In genomic region chr12:13968281-13968680, GRCh38 we compare ENCODE assay signal across 27 cellular contexts. TPM values are rescaled to one million over a fixed set of nuclear protein-coding genes. Genes with fewer than 3 reads are reported as not detected.
"Had no signal": no experiment of that assay in that cellular context is flagged by ENCODE, and none has a peak within 500 bp of the region (broad histone marks: within the 10 kb centered on the region; RNA-seq: fewer than 3 reads in every experiment).

No MANE protein-coding gene starts in this region.

- ATAC-seq: stimulated activated memory B cell treated with anti-CD40 and anti-IgM and Interleukin-4, amounts not matched to agents 10 μg/mL and 1 μg/mL and 100 μg/mL, for 72 hours; stimulated activated naive B cell treated with anti-CD40 and anti-IgM and Interleukin-4, amounts not matched to agents 10 μg/mL and 1 μg/mL and 100 μg/mL, for 72 hours; stimulated activated naive CD8-positive, alpha-beta T cell treated with anti-CD3 and anti-CD28 coated beads, Interleukin-15, amount 100 ng/mL, for 72 hours; stimulated activated naive CD8-positive, alpha-beta T cell treated with anti-CD3 and anti-CD28 coated beads, Interleukin-15, Interleukin-2, amounts not matched to agents 100 U/mL and 50 U/mL, for 24 hours; upper lobe of right lung had no signal

- H3K27ac Mint-ChIP-seq: stimulated activated memory B cell treated with anti-CD40 and anti-IgM and Interleukin-4, amounts not matched to agents 10 μg/mL and 1 μg/mL and 100 μg/mL, for 72 hours; stimulated activated naive B cell treated with anti-CD40 and anti-IgM and Interleukin-4, amounts not matched to agents 10 μg/mL and 1 μg/mL and 100 μg/mL, for 72 hours; stimulated activated naive CD8-positive, alpha-beta T cell treated with anti-CD3 and anti-CD28 coated beads, Interleukin-15, amount 100 ng/mL, for 72 hours; stimulated activated naive CD8-positive, alpha-beta T cell treated with anti-CD3 and anti-CD28 coated beads, Interleukin-15, Interleukin-2, amounts not matched to agents 100 ng/mL and 50 ng/mL, for 24 hours; type B pancreatic cell had no signal

- H3K4me3 ChIP-seq: stomach, suprapubic skin, testis, thoracic aorta, thyroid gland, tibial artery, tibial nerve, transverse colon, upper lobe of left lung, upper lobe of right lung, uterus, vagina had no signal

- H3K4me3 Mint-ChIP-seq: stimulated activated memory B cell treated with anti-CD40 and anti-IgM and Interleukin-4, amounts not matched to agents 10 μg/mL and 1 μg/mL and 100 μg/mL, for 72 hours; stimulated activated naive B cell treated with anti-CD40 and anti-IgM and Interleukin-4, amounts not matched to agents 10 μg/mL and 1 μg/mL and 100 μg/mL, for 72 hours; stimulated activated naive CD8-positive, alpha-beta T cell treated with anti-CD3 and anti-CD28 coated beads, Interleukin-15, amount 100 ng/mL, for 72 hours; stimulated activated naive CD8-positive, alpha-beta T cell treated with anti-CD3 and anti-CD28 coated beads, Interleukin-15, Interleukin-2, amounts not matched to agents 100 ng/mL and 50 ng/mL, for 24 hours; type B pancreatic cell had no signal

- H3K4me1 ChIP-seq: stomach, suprapubic skin, testis, thyroid gland, tibial artery, tibial nerve, transverse colon, upper lobe of left lung, upper lobe of right lung, uterus, vagina had no signal

- H3K36me3 Mint-ChIP-seq: stimulated activated memory B cell treated with anti-CD40 and anti-IgM and Interleukin-4, amounts not matched to agents 10 μg/mL and 1 μg/mL and 100 μg/mL, for 72 hours; stimulated activated naive B cell treated with anti-CD40 and anti-IgM and Interleukin-4, amounts not matched to agents 10 μg/mL and 1 μg/mL and 100 μg/mL, for 72 hours; type B pancreatic cell had no signal

- H3K9me3 ChIP-seq: stomach, suprapubic skin, testis, thoracic aorta, thyroid gland, tibial artery, tibial nerve, transverse colon, upper lobe of left lung, upper lobe of right lung, uterus, vagina had no signal

- DNase-seq: stimulated activated CD4-positive, alpha-beta T cell treated with anti-CD3 and anti-CD28 coated beads, Interleukin-2, amount 100 ng/mL, for 48 hours; stimulated activated CD4-positive, alpha-beta T cell treated with anti-CD3 and anti-CD28 coated beads, Interleukin-4, amount 100 ng/mL, for 1 hour; stimulated activated CD4-positive, alpha-beta T cell treated with anti-CD3 and anti-CD28 coated beads, Interleukin-4, amount 100 ng/mL, for 24 hours; stimulated activated CD4-positive, alpha-beta T cell treated with anti-CD3 and anti-CD28 coated beads, Interleukin-4, amount 100 ng/mL, for 4 hours; stimulated activated CD8-positive, alpha-beta memory T cell treated with anti-CD3 and anti-CD28 coated beads, Interleukin-4, amount 100 ng/mL, for 48 hours; stimulated activated naive B cell treated with anti-CD40 and anti-IgM and Interleukin-4, amounts not matched to agents 10 μg/mL and 1 μg/mL and 100 μg/mL, for 72 hours; stimulated activated naive CD4-positive, alpha-beta T cell; stimulated activated naive CD4-positive, alpha-beta T cell treated with Interleukin-2 at 50 U/mL for 16 hours; stimulated activated naive CD8-positive, alpha-beta T cell treated with anti-CD3 and anti-CD28 coated beads, Interleukin-15, amount 100 ng/mL, for 72 hours; stimulated activated naive CD8-positive, alpha-beta T cell treated with anti-CD3 and anti-CD28 coated beads, Interleukin-15, Interleukin-2, amounts not matched to agents 100 U/mL and 50 U/mL, for 24 hours; stomach; substantia nigra; testis; thyroid gland; tibial artery; transverse colon; trophoblast cell; upper lobe of left lung; upper lobe of right lung; uterus had no signal

- H3K9me3 Mint-ChIP-seq: stimulated activated memory B cell treated with anti-CD40 and anti-IgM and Interleukin-4, amounts not matched to agents 10 μg/mL and 1 μg/mL and 100 μg/mL, for 72 hours; stimulated activated naive B cell treated with anti-CD40 and anti-IgM and Interleukin-4, amounts not matched to agents 10 μg/mL and 1 μg/mL and 100 μg/mL, for 72 hours; stimulated activated naive CD8-positive, alpha-beta T cell treated with anti-CD3 and anti-CD28 coated beads, Interleukin-15, amount 100 ng/mL, for 72 hours; stimulated activated naive CD8-positive, alpha-beta T cell treated with anti-CD3 and anti-CD28 coated beads, Interleukin-15, Interleukin-2, amounts not matched to agents 100 ng/mL and 50 ng/mL, for 24 hours; type B pancreatic cell had no signal

- H3K4me1 Mint-ChIP-seq: stimulated activated memory B cell treated with anti-CD40 and anti-IgM and Interleukin-4, amounts not matched to agents 10 μg/mL and 1 μg/mL and 100 μg/mL, for 72 hours; stimulated activated naive B cell treated with anti-CD40 and anti-IgM and Interleukin-4, amounts not matched to agents 10 μg/mL and 1 μg/mL and 100 μg/mL, for 72 hours; stimulated activated naive CD8-positive, alpha-beta T cell treated with anti-CD3 and anti-CD28 coated beads, Interleukin-15, amount 100 ng/mL, for 72 hours had no signal

- H3K36me3 ChIP-seq: stomach, suprapubic skin, thoracic aorta, thyroid gland, tibial artery, tibial nerve, transverse colon, upper lobe of left lung, upper lobe of right lung, uterus, vagina had no signal

RNA-seq across cellular contexts. Expression of gene GRIN2B, which starts 13.1 kb away (rescaled TPM):
- total RNA-seq: thoracic aorta had no signal
